ENCODE assay signal across 10 cellular contexts in the genomic region with DNA sequence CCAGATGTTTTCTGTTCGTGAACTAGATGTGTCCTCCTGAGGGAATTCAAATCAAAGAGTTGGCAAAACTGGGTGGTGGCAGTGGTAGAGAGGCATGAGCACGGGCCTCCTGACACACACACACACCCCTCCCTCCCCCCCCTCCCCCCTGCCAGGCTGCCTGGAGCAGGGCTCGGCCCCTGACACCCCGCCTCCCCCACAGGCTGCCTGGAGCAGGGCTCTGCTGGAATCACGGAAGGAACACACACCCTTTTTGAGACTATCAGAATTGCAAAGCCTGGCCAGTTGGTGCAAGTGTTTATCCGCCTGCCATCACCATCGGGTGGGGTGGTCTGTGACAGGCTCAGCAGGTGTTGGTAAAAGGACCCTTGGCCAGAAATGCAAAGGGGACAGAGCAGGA.
"Had no signal": no experiment of that assay in that cellular context is flagged by ENCODE, and none has a peak within 500 bp of the region (broad histone marks: within the 10 kb centered on the region; RNA-seq: fewer than 3 reads in every experiment).

No MANE protein-coding gene starts in this region.

- H3K27me3 ChIP-seq: esophagus squamous epithelium, sigmoid colon, spleen, tibial artery, uterus had no signal

- DNase-seq: activated CD4-positive, alpha-beta T cell treated with anti-CD3 and anti-CD28 coated beads, Interleukin-2, amount 50 U/mL, for 1 hour; activated naive CD4-positive, alpha-beta T cell treated with anti-CD3 and anti-CD28 coated beads, Interleukin-2, amount 50 U/mL, for 16 hours; esophagus squamous epithelium; glutamatergic neuron; mesendoderm; sigmoid colon; spleen; tibial artery; uterus had no signal

- ATAC-seq: activated CD4-positive, CD25-positive, alpha-beta regulatory T cell treated with anti-CD3 and anti-CD28 coated beads, Interleukin-2, amount 50 U/mL, for 24 hours had no signal

- H3K4me1 ChIP-seq: sigmoid colon, spleen, tibial artery, uterus had no signal

- H3K4me3 ChIP-seq: esophagus squamous epithelium, sigmoid colon, spleen, tibial artery, uterus had no signal

- H3K27ac ChIP-seq: esophagus squamous epithelium, sigmoid colon, spleen, tibial artery, uterus had no signal

- H3K9me3 ChIP-seq: esophagus squamous epithelium, sigmoid colon, spleen, tibial artery, uterus had no signal

- H3K36me3 ChIP-seq: uterus had no signal
